Comparison of ENCODE assay signal across 11 cellular contexts in the genomic region with DNA sequence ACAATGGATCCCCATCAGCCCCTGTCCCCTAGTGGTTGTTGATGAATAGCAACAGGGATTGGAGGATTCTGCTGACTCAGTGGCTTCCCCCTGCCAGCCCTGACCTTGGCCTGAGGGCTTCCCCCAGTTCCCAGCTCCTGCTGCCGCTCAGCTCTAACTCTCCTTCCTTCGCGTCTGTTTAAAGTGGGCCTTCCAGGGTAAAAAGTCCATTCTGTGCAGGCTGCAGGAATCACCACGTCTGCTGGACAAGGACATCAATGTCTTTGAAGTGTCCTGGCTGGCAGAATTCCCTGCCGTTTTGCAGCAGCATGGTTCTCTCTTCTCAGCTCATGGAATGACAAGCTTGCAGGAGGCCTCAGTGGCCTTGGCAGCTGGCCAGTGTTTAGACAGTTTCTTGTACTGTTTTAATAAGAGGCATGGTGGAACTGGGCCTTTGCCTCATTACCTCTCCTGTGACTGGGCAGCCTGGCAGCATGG.
DNase-seq lines count a peak whose midpoint lies in the region; ATAC-seq and TF ChIP-seq lines count a peak whose summit lies in the region.
"Had no signal": no experiment of that assay in that cellular context is flagged by ENCODE, and none has a peak within 500 bp of the region (broad histone marks: within the 10 kb centered on the region; RNA-seq: fewer than 3 reads in every experiment).

No MANE protein-coding gene starts in this region.

- H3K4me2 ChIP-seq in PC-9 (no peak overlapping the region), smooth muscle cell (peak overlapping the region; percentile 59)
- H3K4me2 ChIP-seq: BLaER1 treated with 17β-estradiol and CSF1 and Interleukin-3, amounts not matched to agents 10 nM and 100 nM had no signal

- H3K4me3 ChIP-seq in PC-9 (no peak overlapping the region), smooth muscle cell (no peak overlapping the region)
- H3K4me3 ChIP-seq: BLaER1 treated with 17β-estradiol and CSF1 and Interleukin-3, amounts not matched to agents 10 nM and 100 nM had no signal

- no peak overlapping the region for H3K27ac ChIP-seq in PC-9
- H3K27ac ChIP-seq in smooth muscle cell (ENCODE audit: low read depth), result peak overlapping the region; percentile 0
- H3K27ac ChIP-seq: BLaER1 treated with 17β-estradiol and CSF1 and Interleukin-3, amounts not matched to agents 10 nM and 100 nM had no signal

- ATAC-seq in HG03520 (IDR thresholded peaks at IDR 0.05; ENCODE audit: unreplicated experiment), result no peak
- ATAC-seq: natural killer cell treated with Interleukin-12 subunit alpha and Interleukin-12 subunit beta and Interleukin-15 and Interleukin-18, amount 100 ng/mL, for 72 hours had no signal

- H4K20me1 ChIP-seq in PC-9 (ENCODE audit: insufficient read depth) (no peaks in the 10 kb centered on the region), smooth muscle cell (ENCODE audit: low read depth) (peaks cover 5% of the 10 kb centered on the region)
- H4K20me1 ChIP-seq: BLaER1 treated with 17β-estradiol and CSF1 and Interleukin-3, amounts not matched to agents 10 nM and 100 nM had no signal

- H3K79me2 ChIP-seq in PC-9 (ENCODE audit: low read depth), result no peaks in the 10 kb centered on the region
- H3K79me2 ChIP-seq in smooth muscle cell (ENCODE audit: low read depth), result no peaks in the 10 kb centered on the region

- no peaks in the 10 kb centered on the region for H3K9me3 ChIP-seq in PC-9 (ENCODE audit: insufficient read depth, low read depth)
- H3K9me3 ChIP-seq in smooth muscle cell (replicated peaks; ENCODE audit: low read depth), result no peaks in the 10 kb centered on the region

- no peaks in the 10 kb centered on the region for H3K36me3 ChIP-seq in PC-9 (ENCODE audit: low read depth)
- no peaks in the 10 kb centered on the region for H3K36me3 ChIP-seq in smooth muscle cell (ENCODE audit: low read depth)

- peak in 2 of 3 experiments; percentile 8 to 63 for DNase-seq in NCI-H1417 (lab: John Stamatoyannopoulos, UW)
- DNase-seq in NCI-H1417 treated with DMSO at 0.1 percent for 48 hours (lab: John Stamatoyannopoulos, UW), result no peak
- no peak for DNase-seq in PC-9
- DNase-seq in foreskin melanocyte, result peak; percentile 30
- no peak for DNase-seq in smooth muscle cell (lab: John Stamatoyannopoulos, UW; ENCODE audit: unreplicated experiment)
- no peak for DNase-seq in NCI-H1694 treated with DMSO at 0.1 percent for 48 hours (lab: John Stamatoyannopoulos, UW)
- DNase-seq in stimulated activated CD4-positive, alpha-beta T cell treated with anti-CD3 and anti-CD28 coated beads, Interleukin-4, amount 100 ng/mL, for 1 hour, result no peak
- DNase-seq: activated CD4-positive, alpha-beta T cell treated with anti-CD3 and anti-CD28 coated beads for 48 hours had no signal

- no peaks in the 10 kb centered on the region for H3K9me2 ChIP-seq in PC-9 (ENCODE audit: insufficient read depth)

- TF ChIP-seq CTCF in PC-9 (conservative IDR thresholded peaks at IDR 0.05) (peak; percentile 32; the same call in 1 of the 2 replicates), smooth muscle cell (IDR thresholded peaks at IDR 0.05; ENCODE audit: borderline replicate concordance, insufficient read depth, poor library complexity, severe bottlenecking) (peak; percentile 27)

- H2AFZ ChIP-seq in PC-9, result no peak overlapping the region
- H2AFZ ChIP-seq in smooth muscle cell (ENCODE audit: low read depth), result no peak overlapping the region

- H3F3A ChIP-seq in PC-9 (ENCODE audit: insufficient read depth, low read depth) (no peaks in the 10 kb centered on the region), smooth muscle cell (ENCODE audit: low read depth) (peaks cover 18% of the 10 kb centered on the region)

- WGBS in smooth muscle cell (ENCODE audit: low lambda C conversion rate), result 5% methylated on average over 5 of the region's 5 CpGs

- H3K9ac ChIP-seq in smooth muscle cell (ENCODE audit: low read depth), result no peak overlapping the region
- H3K9ac ChIP-seq: BLaER1 treated with 17β-estradiol and CSF1 and Interleukin-3, amounts not matched to agents 10 nM and 100 nM had no signal

- no TSS peak for BruUV-seq in PC-9 (replicated peaks; lab: Mats Ljungman, UMichigan)

- CTCF ChIA-PET in PC-9 (lab: Charles Lee), result no interaction called here

- H3K4me1 ChIP-seq in PC-9 (replicated peaks; ENCODE audit: insufficient read depth), result peaks cover 15% of the 10 kb centered on the region; the same call in 1 of the 2 replicates
- H3K4me1 ChIP-seq in smooth muscle cell (ENCODE audit: low read depth), result peaks cover 13% of the 10 kb centered on the region

- no peaks in the 10 kb centered on the region for H3K27me3 ChIP-seq in PC-9 (ENCODE audit: insufficient read depth, low read depth)
- no peaks in the 10 kb centered on the region for H3K27me3 ChIP-seq in smooth muscle cell (ENCODE audit: low read depth)
- H3K27me3 ChIP-seq: BLaER1 treated with 17β-estradiol and CSF1 and Interleukin-3, amounts not matched to agents 10 nM and 100 nM had no signal

- POLR2A ChIA-PET in PC-9 (lab: Charles Lee; ENCODE audit: unreplicated experiment), result no interaction called here

- intact Hi-C loops in PC-9 (cut with micrococcal nuclease; ENCODE audit: unreplicated experiment), result no loop called here

Comparison
In these comparisons a context has a peak if more than half of its experiments do, and no peak if none do; other contexts are left out.
1. DNase-seq: peak in NCI-H1417 (2 of 3) and foreskin melanocyte (single experiment); none in NCI-H1417 treated with DMSO at 0.1 percent for 48 hours (single experiment), PC-9 (0 of 2), smooth muscle cell (single experiment), NCI-H1694 treated with DMSO at 0.1 percent for 48 hours (single experiment) and stimulated activated CD4-positive, alpha-beta T cell treated with anti-CD3 and anti-CD28 coated beads, Interleukin-4, amount 100 ng/mL, for 1 hour (single experiment).